ENCODE assay signal across 10 cellular contexts in genomic region chr14:68939424-68939892, GRCh38. TPM values are rescaled to one million over a fixed set of nuclear protein-coding genes. Genes with fewer than 3 reads are reported as not detected.
DNase-seq lines count a peak whose midpoint lies in the region; ATAC-seq, FAIRE-seq and TF ChIP-seq lines count a peak whose summit lies in the region.
"Had no signal": no experiment of that assay in that cellular context is flagged by ENCODE, and none has a peak within 500 bp of the region (broad histone marks: within the 10 kb centered on the region; RNA-seq: fewer than 3 reads in every experiment).

No MANE protein-coding gene starts in this region.

- peaks cover 91% of the 10 kb centered on the region for H3K4me1 Mint-ChIP-seq in activated naive CD4-positive, alpha-beta T cell treated with anti-CD3 and anti-CD28 coated beads, Interleukin-2, amount 50 U/mL, for 24 hours
- H3K4me1 Mint-ChIP-seq in naive thymus-derived CD8-positive, alpha-beta T cell: peaks cover 51 to 99% (median 89%) of the 10 kb centered on the region in 4 donors
- H3K4me1 Mint-ChIP-seq: IgD-negative memory B cell had no signal

- DNase-seq in activated naive CD4-positive, alpha-beta T cell treated with anti-CD3 and anti-CD28 coated beads, Interleukin-2, amount 50 U/mL, for 72 hours (ENCODE audit: low spot score in 2 of 2): no peak
- DNase-seq in naive thymus-derived CD8-positive, alpha-beta T cell: peak in 1 of 10 donors; percentile 29
- DNase-seq in upper lobe of right lung (no peak), mucosa of gallbladder (ENCODE audit: low spot score) (no peak), urothelium cell line (ENCODE audit: low spot score) (no peak)
- DNase-seq: effector CD8-positive, alpha-beta T cell had no signal

- no peaks in the 10 kb centered on the region for H3K27me3 Mint-ChIP-seq in activated naive CD4-positive, alpha-beta T cell treated with anti-CD3 and anti-CD28 coated beads, Interleukin-2, amount 50 U/mL, for 24 hours
- no peaks in the 10 kb centered on the region for H3K27me3 Mint-ChIP-seq in naive thymus-derived CD8-positive, alpha-beta T cell

- intact Hi-C loops in upper lobe of right lung (cut with DNase I): no loop called here

- peak overlapping the region; percentile 77 for H3K27ac ChIP-seq in duodenal mucosa (ENCODE audit: low read depth, low read length)
- peak overlapping the region; percentile 70 for H3K27ac ChIP-seq in upper lobe of right lung

- H3K27me3 ChIP-seq in duodenal mucosa (ENCODE audit: control insufficient read depth in 1 of 2, insufficient read depth in 2 of 2, low read length in 2 of 2) (no peaks in the 10 kb centered on the region), upper lobe of right lung (no peaks in the 10 kb centered on the region)

- H3K9ac ChIP-seq in duodenal mucosa (ENCODE audit: low read depth in 1 of 2, low read length in 2 of 2): peak overlapping the region in 1 of 2 donors; percentile 24

- H3K36me3 Mint-ChIP-seq in activated naive CD4-positive, alpha-beta T cell treated with anti-CD3 and anti-CD28 coated beads, Interleukin-2, amount 50 U/mL, for 24 hours: no peaks in the 10 kb centered on the region
- no peaks in the 10 kb centered on the region for H3K36me3 Mint-ChIP-seq in activated naive CD4-positive, alpha-beta T cell treated with anti-CD3 and anti-CD28 coated beads, Interleukin-2, amount 50 U/mL, for 72 hours
- H3K36me3 Mint-ChIP-seq in naive thymus-derived CD8-positive, alpha-beta T cell: peaks cover 0 to 36% (median 0%) of the 10 kb centered on the region in 3 donors
- H3K36me3 Mint-ChIP-seq: IgD-negative memory B cell had no signal

- POLR2A ChIA-PET in naive thymus-derived CD8-positive, alpha-beta T cell (lab: Charles Lee): interaction anchor here (1.3 to 26.6 kb wide), 9 partner anchors 8 to 47 kb away, joined by 3 to 469 read pairs (median 8); partner anchors contain the start of gene ACTN1

- peak overlapping the region; percentile 92 for H3K27ac Mint-ChIP-seq in activated naive CD4-positive, alpha-beta T cell treated with anti-CD3 and anti-CD28 coated beads, Interleukin-2, amount 50 U/mL, for 24 hours
- H3K27ac Mint-ChIP-seq in activated naive CD4-positive, alpha-beta T cell treated with anti-CD3 and anti-CD28 coated beads, Interleukin-2, amount 50 U/mL, for 72 hours: no peak overlapping the region
- H3K27ac Mint-ChIP-seq in naive thymus-derived CD8-positive, alpha-beta T cell: peak overlapping the region; percentile 78 to 99 (median 92)

- no peak overlapping the region for H3K4me3 Mint-ChIP-seq in activated naive CD4-positive, alpha-beta T cell treated with anti-CD3 and anti-CD28 coated beads, Interleukin-2, amount 50 U/mL, for 24 hours
- peak overlapping the region; percentile 16 to 83 (median 62) for H3K4me3 Mint-ChIP-seq in naive thymus-derived CD8-positive, alpha-beta T cell
- H3K4me3 Mint-ChIP-seq: IgD-negative memory B cell had no signal

- no peak for TF ChIP-seq CTCF in upper lobe of right lung (IDR thresholded peaks at IDR 0.05)

- H3K36me3 ChIP-seq in duodenal mucosa (ENCODE audit: control insufficient read depth in 1 of 2, insufficient read depth in 2 of 2, low read length in 2 of 2) (no peaks in the 10 kb centered on the region), upper lobe of right lung (no peaks in the 10 kb centered on the region)

- FAIRE-seq in urothelium cell line (lab: Jason Lieb, UNC): no peak

- H3K4me1 ChIP-seq in duodenal mucosa (ENCODE audit: control insufficient read depth in 1 of 2, insufficient read depth in 2 of 2, low read length in 2 of 2) (peaks cover 45 to 65% of the 10 kb centered on the region in 2 donors), upper lobe of right lung (peaks cover 74% of the 10 kb centered on the region)

- no peaks in the 10 kb centered on the region for H3K9me3 ChIP-seq in duodenal mucosa (ENCODE audit: control insufficient read depth in 1 of 2, low read length in 2 of 2)
- no peaks in the 10 kb centered on the region for H3K9me3 ChIP-seq in upper lobe of right lung

- no peaks in the 10 kb centered on the region for H3K9me3 Mint-ChIP-seq in activated naive CD4-positive, alpha-beta T cell treated with anti-CD3 and anti-CD28 coated beads, Interleukin-2, amount 50 U/mL, for 24 hours
- no peaks in the 10 kb centered on the region for H3K9me3 Mint-ChIP-seq in activated naive CD4-positive, alpha-beta T cell treated with anti-CD3 and anti-CD28 coated beads, Interleukin-2, amount 50 U/mL, for 72 hours
- no peaks in the 10 kb centered on the region for H3K9me3 Mint-ChIP-seq in naive thymus-derived CD8-positive, alpha-beta T cell
- H3K9me3 Mint-ChIP-seq: IgD-negative memory B cell had no signal

- no peak overlapping the region for H3K4me3 ChIP-seq in duodenal mucosa (ENCODE audit: low read depth in 1 of 2, low read length in 2 of 2)
- H3K4me3 ChIP-seq in upper lobe of right lung: no peak overlapping the region

- no peak for ATAC-seq in activated naive CD4-positive, alpha-beta T cell treated with anti-CD3 and anti-CD28 coated beads, Interleukin-2, amount 50 U/mL, for 72 hours
- ATAC-seq in naive thymus-derived CD8-positive, alpha-beta T cell: peak; percentile 56 to 68
- ATAC-seq in upper lobe of right lung (no peak), HG02970 (IDR thresholded peaks at IDR 0.05; ENCODE audit: low FRiP score, unreplicated experiment) (no peak)

RNA-seq across cellular contexts. Expression of gene ACTN1, which starts 39.6 kb away (rescaled TPM):
- 100 to 1,000 TPM; 106 to 120 TPM for total RNA-seq in activated naive CD4-positive, alpha-beta T cell treated with anti-CD3 and anti-CD28 coated beads, Interleukin-2, amount 50 U/mL, for 72 hours
- total RNA-seq in naive thymus-derived CD8-positive, alpha-beta T cell: 100 to 1,000 TPM; 333 to 341 TPM
- 100 to 1,000 TPM; 144 to 436 (median 267) TPM for polyA plus RNA-seq in naive thymus-derived CD8-positive, alpha-beta T cell
- total RNA-seq in upper lobe of right lung: 177 TPM
- total RNA-seq in mucosa of gallbladder: 460 TPM

Comparison
In these comparisons a context has a peak if more than half of its experiments do, and no peak if none do; other contexts are left out.
1. H3K27ac Mint-ChIP-seq: peak in activated naive CD4-positive, alpha-beta T cell treated with anti-CD3 and anti-CD28 coated beads, Interleukin-2, amount 50 U/mL, for 24 hours (single experiment) and naive thymus-derived CD8-positive, alpha-beta T cell (10 of 10); none in activated naive CD4-positive, alpha-beta T cell treated with anti-CD3 and anti-CD28 coated beads, Interleukin-2, amount 50 U/mL, for 72 hours (0 of 2).
2. ATAC-seq: peak in naive thymus-derived CD8-positive, alpha-beta T cell (2 of 2); none in activated naive CD4-positive, alpha-beta T cell treated with anti-CD3 and anti-CD28 coated beads, Interleukin-2, amount 50 U/mL, for 72 hours (0 of 2), upper lobe of right lung (single experiment) and HG02970 (single experiment).